ENCODE assay signal across 14 cellular contexts in the genomic region with DNA sequence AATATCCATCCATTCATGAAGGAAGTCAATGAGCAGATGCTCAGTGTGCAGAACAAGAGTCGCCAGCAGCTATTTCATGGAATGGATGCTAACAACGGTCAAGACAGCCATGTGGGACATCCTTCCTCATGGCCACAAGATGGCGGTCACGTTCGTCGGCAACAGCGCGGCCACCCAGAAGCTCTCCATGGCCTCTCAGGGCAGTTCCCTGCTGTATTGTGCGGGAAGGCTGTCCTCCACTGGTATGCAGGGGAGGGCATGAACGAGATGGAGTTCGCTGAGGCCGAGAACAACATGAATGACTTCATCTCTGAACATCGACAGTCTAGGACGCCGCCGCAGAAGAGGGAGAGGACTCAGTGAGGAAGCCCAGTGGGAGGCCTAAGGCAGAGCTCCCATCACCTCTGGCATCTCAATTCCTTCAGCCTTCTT.
DNase-seq lines count a peak whose midpoint lies in the region; TF ChIP-seq lines count a peak whose summit lies in the region.
"Had no signal": no experiment of that assay in that cellular context is flagged by ENCODE, and none has a peak within 500 bp of the region (broad histone marks: within the 10 kb centered on the region; RNA-seq: fewer than 3 reads in every experiment).

No MANE protein-coding gene starts in this region.

- H3K27ac Mint-ChIP-seq in Caco-2 (ENCODE audit: unreplicated experiment) (no peak overlapping the region), H9 (no peak overlapping the region)
- H3K27ac Mint-ChIP-seq: activated CD8-positive, alpha-beta memory T cell treated with anti-CD3 and anti-CD28 coated beads, Interleukin-2, amount 10 ng/mL, durations not matched to agents 7 days and 5 days; T-helper 2 cell treated with Interferon-gamma antibody and Interleukin-4, amounts not matched to agents 5 μg/mL and 100 μg/mL, for 36 hours had no signal

- H2BK5ac ChIP-seq in H9 (ENCODE audit: insufficient read length, low read length) = no peak overlapping the region

- H3K9me2 ChIP-seq in OCI-LY7 (ENCODE audit: insufficient read depth, low read length) = no peaks in the 10 kb centered on the region

- H2BK12ac ChIP-seq in H9 (ENCODE audit: insufficient read length, low read depth, low read length) = no peak overlapping the region

- no peak overlapping the region for H3K9ac ChIP-seq in H9 (ENCODE audit: extremely low read depth, insufficient read length, low read length)

- H3K4me3 ChIP-seq in Caco-2 (ENCODE audit: low read depth, low read length) (no peak overlapping the region), OCI-LY7 (ENCODE audit: low read depth, low read length, poor library complexity, severe bottlenecking) (no peak overlapping the region), fibroblast of villous mesenchyme (ENCODE audit: low read depth, low read length) (no peak overlapping the region), suprapubic skin (no peak overlapping the region)
- H3K4me3 ChIP-seq: upper lobe of right lung had no signal

- TF ChIP-seq EP300 in suprapubic skin (IDR thresholded peaks at IDR 0.05) = no peak

- H3K14ac ChIP-seq in H9 (ENCODE audit: insufficient read depth, low read length) = no peak overlapping the region

- no peaks in the 10 kb centered on the region for H3K79me2 ChIP-seq in H9 (ENCODE audit: insufficient read depth, low read length)
- H3K79me2 ChIP-seq in OCI-LY7 (ENCODE audit: insufficient read depth, low read depth, low read length) = no peaks in the 10 kb centered on the region

- H2AFZ ChIP-seq in H9 (ENCODE audit: low read length) (no peak overlapping the region), OCI-LY7 (ENCODE audit: low read length) (no peak overlapping the region)

- no peak overlapping the region for H3T11ph ChIP-seq in H9 (ENCODE audit: low read length)

- H3K36me3 Mint-ChIP-seq in Caco-2 (ENCODE audit: insufficient read depth, unreplicated experiment) = no peaks in the 10 kb centered on the region
- H3K36me3 Mint-ChIP-seq in H9 (ENCODE audit: insufficient read depth in 1 of 3, low read depth in 3 of 3) = peaks cover 0 to 3% (median 0%) of the 10 kb centered on the region in 3 experiments; a peak in 2 of 7 replicates
- H3K36me3 Mint-ChIP-seq: activated CD8-positive, alpha-beta memory T cell treated with anti-CD3 and anti-CD28 coated beads, Interleukin-2, amount 10 ng/mL, durations not matched to agents 7 days and 5 days had no signal

- H2BK20ac ChIP-seq in H9 (ENCODE audit: low read depth, low read length, poor library complexity, severe bottlenecking) = no peak overlapping the region

- H3K4me2 ChIP-seq in H9 (ENCODE audit: insufficient read depth, insufficient read length, low read length) (no peak overlapping the region), OCI-LY7 (ENCODE audit: low read length) (no peak overlapping the region)

- H4K20me1 ChIP-seq in H9 (ENCODE audit: control insufficient read depth, insufficient read depth, insufficient read length) (no peaks in the 10 kb centered on the region), OCI-LY7 (ENCODE audit: insufficient read depth, low read length) (no peaks in the 10 kb centered on the region)

- H3K27me3 Mint-ChIP-seq in Caco-2 (ENCODE audit: insufficient read depth, unreplicated experiment) (peaks cover 9% of the 10 kb centered on the region), H9 (ENCODE audit: low read depth) (peaks cover 24% of the 10 kb centered on the region)
- H3K27me3 Mint-ChIP-seq: activated CD8-positive, alpha-beta memory T cell treated with anti-CD3 and anti-CD28 coated beads, Interleukin-2, amount 10 ng/mL, durations not matched to agents 7 days and 5 days had no signal

- DNase-seq in Caco-2 = peak; percentile 49 to 53
- DNase-seq in H9 = peak; percentile 69
- no peak for DNase-seq in OCI-LY7 (ENCODE audit: low spot score)
- peak; percentile 13 for DNase-seq in fibroblast of villous mesenchyme (ENCODE audit: low read depth)
- no peak for DNase-seq in activated gamma-delta T cell (lab: John Stamatoyannopoulos, UW)
- no peak for DNase-seq in suprapubic skin (ENCODE audit: low spot score in 2 of 2)
- no peak for DNase-seq in activated T-cell treated with anti-CD3 and anti-CD28 coated beads, Interleukin-2, amount 50 U/mL, for 1 hour
- no peak for DNase-seq in central memory CD4-positive, alpha-beta T cell
- DNase-seq: activated CD8-positive, alpha-beta memory T cell treated with anti-CD3 and anti-CD28 coated beads, Interleukin-2, amount 10 ng/mL, durations not matched to agents 7 days and 5 days; amniotic stem cell; Calu3; midbrain; upper lobe of right lung had no signal

- no peak overlapping the region for H3K23ac ChIP-seq in H9 (ENCODE audit: insufficient read length, low read depth, low read length)

- no peaks in the 10 kb centered on the region for H3K9me3 Mint-ChIP-seq in Caco-2 (ENCODE audit: unreplicated experiment)
- H3K9me3 Mint-ChIP-seq in H9 = peaks cover 2 to 6% of the 10 kb centered on the region in 2 experiments; a peak in 3 of 5 replicates
- H3K9me3 Mint-ChIP-seq: T-helper 2 cell treated with Interferon-gamma antibody and Interleukin-4, amounts not matched to agents 5 μg/mL and 100 μg/mL, for 36 hours had no signal

- intact Hi-C loops in Caco-2 (cut with micrococcal nuclease; ENCODE audit: unreplicated experiment) (no loop called here), OCI-LY7 (cut with micrococcal nuclease; ENCODE audit: unreplicated experiment) (no loop called here)

- H3K56ac ChIP-seq in H9 (ENCODE audit: insufficient read length, low read depth, low read length) = no peak overlapping the region

- H3K79me1 ChIP-seq in H9 (ENCODE audit: insufficient read depth, low read depth, low read length, poor library complexity, severe bottlenecking) = no peaks in the 10 kb centered on the region

- H4K5ac ChIP-seq in H9 (ENCODE audit: insufficient read length, low read depth, low read length) = no peak overlapping the region

- no peak overlapping the region for H2BK15ac ChIP-seq in H9 (ENCODE audit: low read depth, low read length)

- no peak overlapping the region for H3K4me3 Mint-ChIP-seq in Caco-2 (ENCODE audit: unreplicated experiment)
- no peak overlapping the region for H3K4me3 Mint-ChIP-seq in H9
- H3K4me3 Mint-ChIP-seq: activated CD8-positive, alpha-beta memory T cell treated with anti-CD3 and anti-CD28 coated beads, Interleukin-2, amount 10 ng/mL, durations not matched to agents 7 days and 5 days; T-helper 2 cell treated with Interferon-gamma antibody and Interleukin-4, amounts not matched to agents 5 μg/mL and 100 μg/mL, for 36 hours had no signal

- CTCF ChIA-PET in Caco-2 (lab: Charles Lee) = interaction anchor here (0.6 to 1.3 kb wide), 8 partner anchors 9 to 461 kb away, joined by 3 to 7 read pairs (median 3); no protein-coding TSS in a partner anchor
- CTCF ChIA-PET in OCI-LY7 (lab: Charles Lee; ENCODE audit: unreplicated experiment) = no interaction called here

- no peak for TF ChIP-seq POLR2A in suprapubic skin (IDR thresholded peaks at IDR 0.05)

- WGBS in H9 (ENCODE audit: extremely low coverage, insufficient read length, low lambda C conversion rate) = no CpG with 5 or more reads among the region's 16 CpGs
- WGBS in suprapubic skin = 91% methylated on average over 15 of the region's 16 CpGs

- no peak overlapping the region for H4K8ac ChIP-seq in H9 (replicated peaks; ENCODE audit: insufficient read length, low read depth, low read length)

- H3K23me2 ChIP-seq in H9 (ENCODE audit: insufficient read length, low read depth, low read length, poor library complexity, severe bottlenecking) = no peaks in the 10 kb centered on the region

- H3K27me3 ChIP-seq in Caco-2 (replicated peaks; ENCODE audit: control insufficient read depth, insufficient read depth, low read length) (no peaks in the 10 kb centered on the region), H9 (ENCODE audit: insufficient read depth, low read length) (no peaks in the 10 kb centered on the region), suprapubic skin (peaks cover 6% of the 10 kb centered on the region)

- H3K27ac ChIP-seq in H9 (ENCODE audit: insufficient read length, low read depth, low read length) (no peak overlapping the region), OCI-LY7 (ENCODE audit: low read depth, low read length, poor library complexity, severe bottlenecking) (no peak overlapping the region), suprapubic skin (no peak overlapping the region)
- H3K27ac ChIP-seq: upper lobe of right lung had no signal

- peaks cover 7% of the 10 kb centered on the region for H3K4me1 Mint-ChIP-seq in Caco-2 (ENCODE audit: low read depth, unreplicated experiment)
- H3K4me1 Mint-ChIP-seq in H9 = peaks cover 37 to 38% of the 10 kb centered on the region in 2 experiments
- H3K4me1 Mint-ChIP-seq: activated CD8-positive, alpha-beta memory T cell treated with anti-CD3 and anti-CD28 coated beads, Interleukin-2, amount 10 ng/mL, durations not matched to agents 7 days and 5 days had no signal

- peaks cover 21% of the 10 kb centered on the region for H3K4me1 ChIP-seq in Caco-2
- peaks cover 22% of the 10 kb centered on the region; the same call in 1 of the 2 replicates for H3K4me1 ChIP-seq in H9 (ENCODE audit: insufficient read depth, low read length)
- no peaks in the 10 kb centered on the region for H3K4me1 ChIP-seq in OCI-LY7 (ENCODE audit: insufficient read depth, low read length, poor library complexity, severe bottlenecking)
- H3K4me1 ChIP-seq in suprapubic skin = no peaks in the 10 kb centered on the region
- H3K4me1 ChIP-seq: upper lobe of right lung had no signal

- no peaks in the 10 kb centered on the region for H3K36me3 ChIP-seq in Caco-2 (ENCODE audit: control insufficient read depth, insufficient read depth, low read length)
- H3K36me3 ChIP-seq in OCI-LY7 (ENCODE audit: insufficient read depth, low read length) = no peaks in the 10 kb centered on the region
- no peaks in the 10 kb centered on the region for H3K36me3 ChIP-seq in suprapubic skin
- H3K36me3 ChIP-seq: upper lobe of right lung had no signal

- BruUV-seq in Caco-2 (replicated peaks; lab: Mats Ljungman, UMichigan) (no TSS peak), OCI-LY7 (replicated peaks; lab: Mats Ljungman, UMichigan) (no TSS peak)

- no peak overlapping the region for H2AK5ac ChIP-seq in H9 (ENCODE audit: insufficient read length, low read length)

- TF ChIP-seq CTCF in Caco-2 (IDR thresholded peaks at IDR 0.05; ENCODE audit: insufficient read depth in 1 of 2, low read depth in 1 of 2, low read length in 1 of 2, severe bottlenecking in 1 of 2, unreplicated experiment in 1 of 2) (peak; percentile 41 to 61), H9 (conservative IDR thresholded peaks at IDR 0.05) (peak; percentile 71), OCI-LY7 (conservative IDR thresholded peaks at IDR 0.05; ENCODE audit: low read length) (peak; percentile 46), fibroblast of villous mesenchyme (IDR thresholded peaks at IDR 0.05; ENCODE audit: insufficient read depth, low read depth, low read length) (peak; percentile 28), suprapubic skin (IDR thresholded peaks at IDR 0.05) (no peak)

- H2BK120ac ChIP-seq in H9 (ENCODE audit: low read depth, low read length, poor library complexity, severe bottlenecking) = no peak overlapping the region

- no peak overlapping the region for H4K91ac ChIP-seq in H9 (ENCODE audit: insufficient read length, low read depth, low read length)

- POLR2A ChIA-PET in Caco-2 (lab: Charles Lee) (interaction anchor here (0.6 kb wide), 1 partner anchor 48 kb away, joined by 7 read pairs; no protein-coding TSS in a partner anchor), OCI-LY7 (lab: Charles Lee) (interaction anchor here (0.5 kb wide), 1 partner anchor 157 kb away, joined by 3 read pairs; no protein-coding TSS in a partner anchor)

- H3K18ac ChIP-seq in H9 (ENCODE audit: insufficient read length, low read depth, low read length) = no peak overlapping the region

- H3K4ac ChIP-seq in H9 (ENCODE audit: low read depth, low read length) = no peak overlapping the region

- H3K9me3 ChIP-seq in Caco-2 = no peaks in the 10 kb centered on the region
- H3K9me3 ChIP-seq in H9 (ENCODE audit: control insufficient read depth, low read depth, low read length) = no peaks in the 10 kb centered on the region
- H3K9me3 ChIP-seq in OCI-LY7 (ENCODE audit: low read length) = no peaks in the 10 kb centered on the region
- no peaks in the 10 kb centered on the region for H3K9me3 ChIP-seq in suprapubic skin
- H3K9me3 ChIP-seq: upper lobe of right lung had no signal

Comparison
In these comparisons a context has a peak if more than half of its experiments do, and no peak if none do; other contexts are left out.
1. DNase-seq: peak in Caco-2 (2 of 2), H9 (single experiment) and fibroblast of villous mesenchyme (single experiment); none in OCI-LY7 (single experiment), activated gamma-delta T cell (single experiment), suprapubic skin (0 of 2), activated T-cell treated with anti-CD3 and anti-CD28 coated beads, Interleukin-2, amount 50 U/mL, for 1 hour (single experiment) and central memory CD4-positive, alpha-beta T cell (single experiment).
2. CTCF ChIP-seq: peak in Caco-2 (2 of 2), H9 (single experiment), OCI-LY7 (single experiment) and fibroblast of villous mesenchyme (single experiment); none in suprapubic skin (0 of 2).